In genomic region chr7:155299539-155300202, GRCh38 we compare ENCODE assay signal across 8 cellular contexts. TPM values are rescaled to one million over a fixed set of nuclear protein-coding genes. Genes with fewer than 3 reads are reported as not detected.
DNase-seq lines count a peak whose midpoint lies in the region; ATAC-seq and TF ChIP-seq lines count a peak whose summit lies in the region.

No MANE protein-coding gene starts in this region.

- peaks cover 15 to 16% of the 10 kb centered on the region in 2 donors for H3K36me3 Mint-ChIP-seq in activated T-cell treated with anti-CD3 and anti-CD28 coated beads, Interleukin-2, amount 50 U/mL, for 72 hours (ENCODE audit: insufficient read depth in 2 of 2)

- peak overlapping the region; percentile 96 for H3K27ac Mint-ChIP-seq in activated T-cell treated with anti-CD3 and anti-CD28 coated beads, Interleukin-2, amount 50 U/mL, for 72 hours

- peak overlapping the region in 19 of 21 experiments; percentile 6 to 96 (median 74) for H3K27ac ChIP-seq in skin epidermis

- H3K27me3 Mint-ChIP-seq in activated T-cell treated with anti-CD3 and anti-CD28 coated beads, Interleukin-2, amount 50 U/mL, for 72 hours (ENCODE audit: low read depth), result no peaks in the 10 kb centered on the region

- no peak for TF ChIP-seq CTCF in AG10803 (conservative IDR thresholded peaks at IDR 0.05; ENCODE audit: low read length)

- H3K9me3 Mint-ChIP-seq in activated T-cell treated with anti-CD3 and anti-CD28 coated beads, Interleukin-2, amount 50 U/mL, for 72 hours, result no peaks in the 10 kb centered on the region

- peak; percentile 9 for DNase-seq in AG10803 (ENCODE audit: low read depth)
- no peak for DNase-seq in H7
- DNase-seq in activated T-cell treated with anti-CD3 and anti-CD28 coated beads, Interleukin-2, amount 50 U/mL, for 72 hours, result peak in 1 of 2 donors; percentile 19
- DNase-seq in globus pallidus (ENCODE audit: low spot score), result peak; percentile 57
- DNase-seq in ecto neural progenitor cell (ENCODE audit: low spot score), result no peak

- H3K36me3 ChIP-seq in H7 (replicated peaks; ENCODE audit: control insufficient read depth, insufficient read depth, low read length), result peaks cover 9% of the 10 kb centered on the region

- peak overlapping the region; percentile 74 for H3K4me3 ChIP-seq in AG10803 (ENCODE audit: low read length)
- H3K4me3 ChIP-seq in H7 (ENCODE audit: insufficient read depth, low read depth, low read length), result peak overlapping the region; percentile 88
- H3K4me3 ChIP-seq in skin epidermis, result peak overlapping the region; percentile 55 to 95 (median 90)

- peak overlapping the region; percentile 92 to 96 for H3K4me3 Mint-ChIP-seq in activated T-cell treated with anti-CD3 and anti-CD28 coated beads, Interleukin-2, amount 50 U/mL, for 72 hours

- no peaks in the 10 kb centered on the region for H3K27me3 ChIP-seq in H7 (ENCODE audit: control insufficient read depth, insufficient read depth, low read length)

- H3K4me1 Mint-ChIP-seq in activated T-cell treated with anti-CD3 and anti-CD28 coated beads, Interleukin-2, amount 50 U/mL, for 72 hours (ENCODE audit: low read depth), result peaks cover 50% of the 10 kb centered on the region

- ATAC-seq in activated T-cell treated with anti-CD3 and anti-CD28 coated beads, Interleukin-2, amount 50 U/mL, for 72 hours (replicated peaks in 1 of 2), result no peak
- ATAC-seq in GM21576 (IDR thresholded peaks at IDR 0.05; ENCODE audit: unreplicated experiment) (no peak), GM19467 (IDR thresholded peaks at IDR 0.05; ENCODE audit: unreplicated experiment) (no peak)

RNA-seq across cellular contexts. Expression of gene INSIG1, which starts 2.0 kb away (rescaled TPM):
- total RNA-seq in H7 (2014; rRNA removed; shearing (Covaris generic)), result 91.7 and 114 TPM in 2 replicates
- 10 to 100 TPM; 36.5 to 46.6 TPM for total RNA-seq in activated T-cell treated with anti-CD3 and anti-CD28 coated beads, Interleukin-2, amount 50 U/mL, for 72 hours

Comparison
In these comparisons a context has a peak if more than half of its experiments do, and no peak if none do; other contexts are left out.
1. DNase-seq: peak in AG10803 (single experiment) and globus pallidus (single experiment); none in H7 (single experiment) and ecto neural progenitor cell (single experiment).
2. Peak in every context shown above with its lines, with median percentiles within 50 percentile points of each other: H3K4me3 ChIP-seq.